ENCODE assay signal across 1 cellular context in genomic region chr3:64196236-64196929, GRCh38.
TF ChIP-seq lines count a peak whose summit lies in the region.

No MANE protein-coding gene starts in this region.

TF ChIP-seq in GM12878, 131 proteins besides CTCF, POLR2A, EP300 and RAD21:
- TF ChIP-seq MEF2A (IDR thresholded peaks at IDR 0.05; ENCODE audit: insufficient read depth, low read depth, low read length) (no peak), RELB (IDR thresholded peaks at IDR 0.05; ENCODE audit: low read depth) (no peak), ZNF24 (IDR thresholded peaks at IDR 0.05) (no peak), NFXL1 (IDR thresholded peaks at IDR 0.05; ENCODE audit: borderline replicate concordance) (0 out of 2 replicates have a peak, but pooled peaks have one; percentile 50), MYC (IDR thresholded peaks at IDR 0.05; ENCODE audit: insufficient read depth, insufficient read length, insufficient replicate concordance, low read length, severe bottlenecking) (no peak), CEBPZ (IDR thresholded peaks at IDR 0.05; ENCODE audit: low read depth, low read length) (no peak), ZNF384 (IDR thresholded peaks at IDR 0.05; ENCODE audit: borderline replicate concordance, low read depth, low read length) (no peak)
- TF ChIP-seq, protein P1, sequence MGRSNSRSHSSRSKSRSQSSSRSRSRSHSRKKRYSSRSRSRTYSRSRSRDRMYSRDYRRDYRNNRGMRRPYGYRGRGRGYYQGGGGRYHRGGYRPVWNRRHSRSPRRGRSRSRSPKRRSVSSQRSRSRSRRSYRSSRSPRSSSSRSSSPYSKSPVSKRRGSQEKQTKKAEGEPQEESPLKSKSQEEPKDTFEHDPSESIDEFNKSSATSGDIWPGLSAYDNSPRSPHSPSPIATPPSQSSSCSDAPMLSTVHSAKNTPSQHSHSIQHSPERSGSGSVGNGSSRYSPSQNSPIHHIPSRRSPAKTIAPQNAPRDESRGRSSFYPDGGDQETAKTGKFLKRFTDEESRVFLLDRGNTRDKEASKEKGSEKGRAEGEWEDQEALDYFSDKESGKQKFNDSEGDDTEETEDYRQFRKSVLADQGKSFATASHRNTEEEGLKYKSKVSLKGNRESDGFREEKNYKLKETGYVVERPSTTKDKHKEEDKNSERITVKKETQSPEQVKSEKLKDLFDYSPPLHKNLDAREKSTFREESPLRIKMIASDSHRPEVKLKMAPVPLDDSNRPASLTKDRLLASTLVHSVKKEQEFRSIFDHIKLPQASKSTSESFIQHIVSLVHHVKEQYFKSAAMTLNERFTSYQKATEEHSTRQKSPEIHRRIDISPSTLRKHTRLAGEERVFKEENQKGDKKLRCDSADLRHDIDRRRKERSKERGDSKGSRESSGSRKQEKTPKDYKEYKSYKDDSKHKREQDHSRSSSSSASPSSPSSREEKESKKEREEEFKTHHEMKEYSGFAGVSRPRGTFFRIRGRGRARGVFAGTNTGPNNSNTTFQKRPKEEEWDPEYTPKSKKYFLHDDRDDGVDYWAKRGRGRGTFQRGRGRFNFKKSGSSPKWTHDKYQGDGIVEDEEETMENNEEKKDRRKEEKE (IDR thresholded peaks at IDR 0.05), result no peak
